Comparison of ENCODE assay signal across 1 cellular context in genomic region chr1:223716302-223716862, GRCh38.
TF ChIP-seq lines count a peak whose summit lies in the region.

No MANE protein-coding gene starts in this region.

TF ChIP-seq in GM12878, 131 proteins besides CTCF, POLR2A, EP300 and RAD21 (continued from another document):
- 0 out of 2 replicates have a peak, but pooled peaks have one; percentile 25 for TF ChIP-seq RUNX3 (IDR thresholded peaks at IDR 0.05; ENCODE audit: low read length)
TF ChIP-seq in GM12878: peak in this region for 1.
